10 cellular contexts compared by ENCODE assay signal in the genomic region with DNA sequence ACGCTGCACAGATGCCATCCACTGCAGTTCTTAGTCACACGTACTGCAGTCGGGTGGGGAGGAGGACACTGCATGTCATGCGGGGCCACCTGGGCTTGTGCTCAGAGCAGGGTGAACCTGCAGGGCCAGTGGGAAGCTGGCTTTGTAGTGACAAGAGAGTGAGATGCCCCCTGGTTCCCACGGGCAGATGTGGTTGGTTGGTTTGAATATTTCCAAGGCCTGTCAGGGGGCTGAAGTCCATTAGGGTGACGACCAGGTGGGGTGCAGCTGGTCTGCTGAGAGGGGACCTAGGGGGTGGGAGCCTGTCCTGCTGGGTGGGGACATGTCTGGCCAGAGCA. TPM values are rescaled to one million over a fixed set of nuclear protein-coding genes. Genes with fewer than 3 reads are reported as not detected.
DNase-seq lines count a peak whose midpoint lies in the region; ATAC-seq and TF ChIP-seq lines count a peak whose summit lies in the region.
"Had no signal": no experiment of that assay in that cellular context is flagged by ENCODE, and none has a peak within 500 bp of the region (broad histone marks: within the 10 kb centered on the region; RNA-seq: fewer than 3 reads in every experiment).

No MANE protein-coding gene starts in this region.

- H3K4me3 ChIP-seq in GM12865 (ENCODE audit: low read depth, low read length) (peak overlapping the region; percentile 82; the same call in 1 of the 2 replicates), Peyer's patch (no peak overlapping the region), prostate gland (peak overlapping the region in 1 of 2 donors; percentile 65)

- H3K36me3 ChIP-seq in Peyer's patch (no peaks in the 10 kb centered on the region), prostate gland (no peaks in the 10 kb centered on the region)

- no peak for ATAC-seq in HG02798 (IDR thresholded peaks at IDR 0.05; ENCODE audit: poor library complexity, unreplicated experiment)

- H3K27me3 Mint-ChIP-seq in endothelial cell (ENCODE audit: unreplicated experiment): peaks cover 31% of the 10 kb centered on the region

- H3K36me3 Mint-ChIP-seq in endothelial cell (ENCODE audit: low read depth, unreplicated experiment): peaks cover 6% of the 10 kb centered on the region

- H3K4me3 Mint-ChIP-seq in endothelial cell (ENCODE audit: unreplicated experiment): no peak overlapping the region

- intact Hi-C loops in prostate gland (cut with DNase I): no loop called here

- peak overlapping the region in 3 of 4 donors; percentile 75 to 92 (median 91) for H3K27ac ChIP-seq in Peyer's patch
- peak overlapping the region; percentile 84 to 89 for H3K27ac ChIP-seq in prostate gland

- H3K9me3 ChIP-seq in Peyer's patch (no peaks in the 10 kb centered on the region), prostate gland (no peaks in the 10 kb centered on the region)

- H3K4me1 ChIP-seq in Peyer's patch (peaks cover 0 to 23% (median 0%) of the 10 kb centered on the region in 4 donors), prostate gland (replicated peaks) (peaks cover 6% of the 10 kb centered on the region)

- 96% methylated on average over 6 of the region's 6 CpGs for WGBS in prostate gland

- no peaks in the 10 kb centered on the region for H3K27me3 ChIP-seq in Peyer's patch
- no peaks in the 10 kb centered on the region for H3K27me3 ChIP-seq in prostate gland (replicated peaks; ENCODE audit: insufficient read depth)

- H3K9me3 Mint-ChIP-seq in endothelial cell (ENCODE audit: unreplicated experiment): no peaks in the 10 kb centered on the region

- no peak for TF ChIP-seq POLR2A in Peyer's patch (IDR thresholded peaks at IDR 0.05)
- no peak for TF ChIP-seq POLR2A in prostate gland (IDR thresholded peaks at IDR 0.05)

- H3K4me1 Mint-ChIP-seq in endothelial cell (ENCODE audit: unreplicated experiment): peaks cover 11% of the 10 kb centered on the region

- DNase-seq in GM12865 (ENCODE audit: low read depth) (no peak), Peyer's patch (peak in 1 of 3 donors; percentile 50), endothelial cell (ENCODE audit: low spot score) (no peak), prostate gland (ENCODE audit: low spot score) (no peak), NCI-H2081 treated with DMSO at 0.1 percent for 48 hours (lab: John Stamatoyannopoulos, UW) (no peak), NCI-H524 treated with DMSO at 0.1 percent for 48 hours (lab: John Stamatoyannopoulos, UW) (no peak), Kasumi-1 (lab: John Stamatoyannopoulos, UW) (no peak)
- DNase-seq: NCI-H2227 treated with DMSO at 0.1 percent for 48 hours had no signal

- no peak for TF ChIP-seq CTCF in GM12865 (IDR thresholded peaks at IDR 0.05; ENCODE audit: insufficient read depth, low read depth, low read length, missing control alignments)
- no peak for TF ChIP-seq CTCF in Peyer's patch (IDR thresholded peaks at IDR 0.05)
- TF ChIP-seq CTCF in endothelial cell (IDR thresholded peaks at IDR 0.05; ENCODE audit: unreplicated experiment): no peak
- no peak for TF ChIP-seq CTCF in prostate gland (IDR thresholded peaks at IDR 0.05)

- H3K27ac Mint-ChIP-seq in endothelial cell (ENCODE audit: unreplicated experiment): peak overlapping the region; percentile 13

RNA-seq across cellular contexts. Expression of gene ZNF213, which starts 14.3 kb away (rescaled TPM):
- total RNA-seq in Peyer's patch (10 to 100 TPM; 14.9 to 40.6 (median 18.4) TPM), endothelial cell (ENCODE audit: unreplicated experiment) (10.1 TPM), prostate gland (10 to 100 TPM; 18.4 to 28.1 TPM)

RNA-seq across cellular contexts. Expression of gene ZNF205, which starts 36.8 kb away (rescaled TPM):
- 10 to 100 TPM in 3 of 4 donors, 1 to 10 TPM in 1; 5.0 to 24.6 (median 16.2) TPM for total RNA-seq in Peyer's patch
- total RNA-seq in endothelial cell (ENCODE audit: unreplicated experiment): 22.8 TPM
- 10 to 100 TPM; 20.9 to 27.0 TPM for total RNA-seq in prostate gland

RNA-seq across cellular contexts. Expression of gene OR1F1, which starts 38.8 kb away (rescaled TPM):
- total RNA-seq in Peyer's patch (not detected), endothelial cell (ENCODE audit: unreplicated experiment) (not detected), prostate gland (not detected)
- total RNA-seq: skeletal muscle tissue had no signal

RNA-seq across cellular contexts. Expression of gene ZSCAN10, which starts 50.1 kb away (rescaled TPM):
- total RNA-seq in Peyer's patch: not detected
- 50.7 TPM for total RNA-seq in endothelial cell (ENCODE audit: unreplicated experiment)
- under 1 TPM in 1 of 2 donors, not detected in 1; 0.57 TPM for total RNA-seq in prostate gland
- total RNA-seq: skeletal muscle tissue had no signal
